In the genomic region with DNA sequence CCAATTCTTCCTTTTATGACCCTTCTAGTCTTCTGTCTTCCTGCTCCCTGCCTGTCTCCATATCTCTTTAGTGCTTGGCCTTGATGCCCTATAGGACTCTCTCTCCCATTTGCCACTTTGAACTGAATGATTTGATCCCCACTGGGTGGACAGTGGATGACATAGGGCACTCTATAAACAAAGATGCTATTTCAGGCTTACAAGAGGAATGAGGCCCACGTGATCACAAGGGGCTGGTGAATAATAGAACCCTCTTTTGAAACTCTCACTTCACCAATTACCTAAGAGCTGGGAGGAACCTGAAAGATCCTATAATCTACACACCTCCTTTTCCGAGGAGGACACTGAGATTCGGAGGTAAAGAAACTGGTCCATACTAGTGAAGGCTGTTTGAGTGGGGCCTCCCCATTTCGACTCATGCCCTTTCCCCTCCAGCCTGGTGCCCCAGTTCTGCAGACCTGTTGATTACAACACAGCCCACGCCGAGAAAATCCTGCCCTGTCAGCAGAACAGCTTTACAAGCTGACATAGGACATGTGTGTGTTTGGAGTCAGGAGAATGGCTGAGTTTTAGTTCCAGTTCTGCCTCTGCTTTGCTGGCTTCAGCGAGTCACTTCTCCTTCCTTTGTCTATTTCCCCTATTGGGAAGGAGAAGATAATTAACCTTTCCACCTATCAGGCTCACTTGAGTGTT, we compare ENCODE assay signal across 8 cellular contexts.
DNase-seq lines count a peak whose midpoint lies in the region; ATAC-seq and TF ChIP-seq lines count a peak whose summit lies in the region.

No MANE protein-coding gene starts in this region.

- TF ChIP-seq CTCF in mucosa of descending colon (IDR thresholded peaks at IDR 0.05) (no peak), thoracic aorta (IDR thresholded peaks at IDR 0.05) (no peak)

- H3K4me1 ChIP-seq in mucosa of descending colon (ENCODE audit: low read depth): no peaks in the 10 kb centered on the region
- peaks cover 55 to 79% of the 10 kb centered on the region in 2 donors for H3K4me1 ChIP-seq in thoracic aorta (ENCODE audit: control insufficient read depth in 1 of 2, low read depth in 2 of 2)

- peak overlapping the region; percentile 95 for H3K27ac Mint-ChIP-seq in dendritic cell treated with granulocyte-macrophage colony-stimulating factor and Interleukin-4, amounts not matched to agents 40 ng/mL and 50 ng/mL, for 4 days
- peak overlapping the region in 1 of 2 donors; percentile 61 for H3K27ac Mint-ChIP-seq in T-cell
- no peak overlapping the region for H3K27ac Mint-ChIP-seq in activated T-helper 1 cell treated with anti-CD3 and anti-CD28 coated beads, Interleukin-12 subunit alpha, Interleukin-12 subunit beta, Interleukin-2, Interleukin-4 antibody, amounts not matched to agents 30 ng/mL and 10 ng/mL and 1 ng/mL, durations not matched to agents 14 hours and 24 hours and 36 hours

- intact Hi-C loops in dendritic cell treated with granulocyte-macrophage colony-stimulating factor and Interleukin-4, amounts not matched to agents 40 ng/mL and 50 ng/mL, for 4 days (cut with micrococcal nuclease): loop anchor here (5.0 kb wide), 1 partner anchor 125 kb away; no protein-coding TSS in a partner anchor
- intact Hi-C loops in mucosa of descending colon (cut with DNase I, micrococcal nuclease): loop anchor here in 1 of 2 donors (10.0 kb wide), 1 partner anchor 402 kb away; a partner anchor contains a TSS
- intact Hi-C loops in activated T-helper 1 cell treated with anti-CD3 and anti-CD28 coated beads, Interleukin-12 subunit alpha, Interleukin-12 subunit beta, Interleukin-2, Interleukin-4 antibody, amounts not matched to agents 30 ng/mL and 10 ng/mL and 1 ng/mL, durations not matched to agents 14 hours and 24 hours and 36 hours (cut with micrococcal nuclease): no loop called here

- peaks cover 27% of the 10 kb centered on the region for H3K36me3 Mint-ChIP-seq in dendritic cell treated with granulocyte-macrophage colony-stimulating factor and Interleukin-4, amounts not matched to agents 40 ng/mL and 50 ng/mL, for 4 days (ENCODE audit: low read depth)
- H3K36me3 Mint-ChIP-seq in T-cell: peaks cover 10% of the 10 kb centered on the region
- no peaks in the 10 kb centered on the region for H3K36me3 Mint-ChIP-seq in activated T-helper 1 cell treated with anti-CD3 and anti-CD28 coated beads, Interleukin-12 subunit alpha, Interleukin-12 subunit beta, Interleukin-2, Interleukin-4 antibody, amounts not matched to agents 30 ng/mL and 10 ng/mL and 1 ng/mL, durations not matched to agents 14 hours and 24 hours and 36 hours (ENCODE audit: low read depth)

- no peaks in the 10 kb centered on the region for H3K27me3 Mint-ChIP-seq in dendritic cell treated with granulocyte-macrophage colony-stimulating factor and Interleukin-4, amounts not matched to agents 40 ng/mL and 50 ng/mL, for 4 days
- H3K27me3 Mint-ChIP-seq in T-cell: no peaks in the 10 kb centered on the region
- H3K27me3 Mint-ChIP-seq in activated T-helper 1 cell treated with anti-CD3 and anti-CD28 coated beads, Interleukin-12 subunit alpha, Interleukin-12 subunit beta, Interleukin-2, Interleukin-4 antibody, amounts not matched to agents 30 ng/mL and 10 ng/mL and 1 ng/mL, durations not matched to agents 14 hours and 24 hours and 36 hours (ENCODE audit: insufficient read depth): peaks cover 6% of the 10 kb centered on the region

- H3K36me3 ChIP-seq in mucosa of descending colon (ENCODE audit: low read depth) (no peaks in the 10 kb centered on the region), thoracic aorta (no peaks in the 10 kb centered on the region)

- H3K4me3 ChIP-seq in mucosa of descending colon (no peak overlapping the region), thoracic aorta (no peak overlapping the region)

- POLR2A ChIA-PET in T-cell (lab: Charles Lee): interaction anchor here in 1 of 2 donors (0.6 kb wide), 1 partner anchor 16 kb away, joined by 3 read pairs; no protein-coding TSS in a partner anchor

- H3K4me1 Mint-ChIP-seq in dendritic cell treated with granulocyte-macrophage colony-stimulating factor and Interleukin-4, amounts not matched to agents 40 ng/mL and 50 ng/mL, for 4 days (ENCODE audit: low read depth): peaks cover 72% of the 10 kb centered on the region
- peaks cover 0 to 15% (median 9%) of the 10 kb centered on the region in 3 donors for H3K4me1 Mint-ChIP-seq in T-cell
- H3K4me1 Mint-ChIP-seq in activated T-helper 1 cell treated with anti-CD3 and anti-CD28 coated beads, Interleukin-12 subunit alpha, Interleukin-12 subunit beta, Interleukin-2, Interleukin-4 antibody, amounts not matched to agents 30 ng/mL and 10 ng/mL and 1 ng/mL, durations not matched to agents 14 hours and 24 hours and 36 hours (ENCODE audit: low read depth): no peaks in the 10 kb centered on the region

- CTCF ChIA-PET in T-cell (lab: Charles Lee): no interaction called here

- H3K9me3 ChIP-seq in mucosa of descending colon: no peaks in the 10 kb centered on the region
- no peaks in the 10 kb centered on the region for H3K9me3 ChIP-seq in thoracic aorta

- H3K4me3 Mint-ChIP-seq in dendritic cell treated with granulocyte-macrophage colony-stimulating factor and Interleukin-4, amounts not matched to agents 40 ng/mL and 50 ng/mL, for 4 days: peak overlapping the region; percentile 21
- H3K4me3 Mint-ChIP-seq in T-cell: no peak overlapping the region
- no peak overlapping the region for H3K4me3 Mint-ChIP-seq in activated T-helper 1 cell treated with anti-CD3 and anti-CD28 coated beads, Interleukin-12 subunit alpha, Interleukin-12 subunit beta, Interleukin-2, Interleukin-4 antibody, amounts not matched to agents 30 ng/mL and 10 ng/mL and 1 ng/mL, durations not matched to agents 14 hours and 24 hours and 36 hours

- peak overlapping the region; percentile 70 to 76 for H3K27ac ChIP-seq in thoracic aorta

- peak; percentile 32 to 82 for DNase-seq in NOMO-1 (lab: John Stamatoyannopoulos, UW; ENCODE audit: unreplicated experiment in 2 of 2)
- DNase-seq in mucosa of descending colon: peak; percentile 38 to 61 (median 42)
- DNase-seq in thoracic aorta (ENCODE audit: low spot score): no peak
- DNase-seq in T-cell: no peak
- no peak for DNase-seq in activated T-helper 1 cell treated with anti-CD3 and anti-CD28 coated beads, Interleukin-12 subunit alpha, Interleukin-12 subunit beta, Interleukin-2, Interleukin-4 antibody, amounts not matched to agents 30 ng/mL and 10 ng/mL and 1 ng/mL, durations not matched to agents 14 hours and 24 hours and 36 hours (ENCODE audit: low spot score)
- no peak for DNase-seq in central memory CD4-positive, alpha-beta T cell

- peaks cover 9% of the 10 kb centered on the region for H3K9me3 Mint-ChIP-seq in dendritic cell treated with granulocyte-macrophage colony-stimulating factor and Interleukin-4, amounts not matched to agents 40 ng/mL and 50 ng/mL, for 4 days
- no peaks in the 10 kb centered on the region for H3K9me3 Mint-ChIP-seq in T-cell
- no peaks in the 10 kb centered on the region for H3K9me3 Mint-ChIP-seq in activated T-helper 1 cell treated with anti-CD3 and anti-CD28 coated beads, Interleukin-12 subunit alpha, Interleukin-12 subunit beta, Interleukin-2, Interleukin-4 antibody, amounts not matched to agents 30 ng/mL and 10 ng/mL and 1 ng/mL, durations not matched to agents 14 hours and 24 hours and 36 hours

- H3K27me3 ChIP-seq in thoracic aorta (replicated peaks; ENCODE audit: insufficient read depth): no peaks in the 10 kb centered on the region

- ATAC-seq in mucosa of descending colon (peak; percentile 44), thoracic aorta (ENCODE audit: insufficient number of reproducible peaks, low FRiP score, low read depth) (no peak), GM18511 (IDR thresholded peaks at IDR 0.05; ENCODE audit: unreplicated experiment) (no peak), T-cell (replicated peaks in 1 of 4) (no peak)

Comparison
In these comparisons a context has a peak if more than half of its experiments do, and no peak if none do; other contexts are left out.
1. DNase-seq: peak in NOMO-1 (2 of 2) and mucosa of descending colon (3 of 3); none in thoracic aorta (single experiment), T-cell (0 of 34), activated T-helper 1 cell treated with anti-CD3 and anti-CD28 coated beads, Interleukin-12 subunit alpha, Interleukin-12 subunit beta, Interleukin-2, Interleukin-4 antibody, amounts not matched to agents 30 ng/mL and 10 ng/mL and 1 ng/mL, durations not matched to agents 14 hours and 24 hours and 36 hours (single experiment) and central memory CD4-positive, alpha-beta T cell (single experiment).